8 cellular contexts compared by ENCODE assay signal in genomic region chr2:70919672-70920366, GRCh38. TPM values are rescaled to one million over a fixed set of nuclear protein-coding genes. Genes with fewer than 3 reads are reported as not detected.
DNase-seq lines count a peak whose midpoint lies in the region; ATAC-seq, FAIRE-seq and TF ChIP-seq lines count a peak whose summit lies in the region.

No MANE protein-coding gene starts in this region.

- no peaks in the 10 kb centered on the region for H3K9me3 Mint-ChIP-seq in T-helper 2 cell treated with Interferon-gamma antibody and Interleukin-4, amounts not matched to agents 5 μg/mL and 100 μg/mL, for 36 hours

- no peak for FAIRE-seq in small intestine (lab: Jason Lieb, UNC)

- no peak overlapping the region for H3K27ac Mint-ChIP-seq in T-helper 2 cell treated with Interferon-gamma antibody and Interleukin-4, amounts not matched to agents 5 μg/mL and 100 μg/mL, for 36 hours

- no peaks in the 10 kb centered on the region for H3K36me3 Mint-ChIP-seq in T-helper 2 cell treated with Interferon-gamma antibody and Interleukin-4, amounts not matched to agents 5 μg/mL and 100 μg/mL, for 36 hours (ENCODE audit: low read depth)

- H3K27ac ChIP-seq in AG04450 (ENCODE audit: low read depth, low read length), result no peak overlapping the region
- H3K27ac ChIP-seq in ascending aorta, result no peak overlapping the region
- no peak overlapping the region for H3K27ac ChIP-seq in right cardiac atrium (ENCODE audit: low read length)
- no peak overlapping the region for H3K27ac ChIP-seq in small intestine (ENCODE audit: low read depth in 1 of 2, low read length in 1 of 2)

- intact Hi-C loops in ascending aorta (cut with DNase I), result no loop called here
- intact Hi-C loops in right cardiac atrium (cut with DNase I), result loop anchor here in 2 of 4 donors (5.0 kb wide), 1 partner anchor 48 kb away; no protein-coding TSS in a partner anchor

- H3K27me3 ChIP-seq in AG04450 (ENCODE audit: control insufficient read depth, insufficient read depth, low read length) (no peaks in the 10 kb centered on the region), ascending aorta (no peaks in the 10 kb centered on the region), right cardiac atrium (ENCODE audit: control insufficient read depth, insufficient read depth) (no peaks in the 10 kb centered on the region), small intestine (ENCODE audit: control insufficient read depth in 2 of 2, insufficient read depth in 2 of 2, low read length in 2 of 2) (peaks cover 0 to 11% of the 10 kb centered on the region in 2 donors)

- no peaks in the 10 kb centered on the region for H3K9me3 ChIP-seq in AG04450 (ENCODE audit: control insufficient read depth, insufficient read depth, low read length)
- H3K9me3 ChIP-seq in ascending aorta, result no peaks in the 10 kb centered on the region
- H3K9me3 ChIP-seq in right cardiac atrium (ENCODE audit: control insufficient read depth, low read length), result no peaks in the 10 kb centered on the region
- no peaks in the 10 kb centered on the region for H3K9me3 ChIP-seq in small intestine (ENCODE audit: control insufficient read depth, low read depth)

- H3K4me1 ChIP-seq in ascending aorta (no peaks in the 10 kb centered on the region), right cardiac atrium (ENCODE audit: control insufficient read depth, insufficient read depth, low read length) (no peaks in the 10 kb centered on the region), small intestine (ENCODE audit: control insufficient read depth in 2 of 2, insufficient read depth in 1 of 2, low read depth in 1 of 2, low read length in 1 of 2) (no peaks in the 10 kb centered on the region)

- H3K36me3 ChIP-seq in ascending aorta, result no peaks in the 10 kb centered on the region
- H3K36me3 ChIP-seq in small intestine (ENCODE audit: control insufficient read depth in 2 of 2, insufficient read depth in 2 of 2, low read length in 2 of 2), result no peaks in the 10 kb centered on the region

- CTCF ChIA-PET in AG04450 (lab: Charles Lee), result interaction anchor here (0.6 to 3.4 kb wide), 30 partner anchors 9 to 618 kb away, joined by 3 to 98 read pairs (median 5); partner anchors contain the start of genes ATP6V1B1 and FAM136A

- 34% methylated on average over 16 of the region's 16 CpGs for WGBS in right cardiac atrium
- WGBS in small intestine, 3 donors, result 25 to 29% (median 27%) methylated on average over 16 of the region's 16 CpGs

- POLR2A ChIA-PET in AG04450 (lab: Yijun Ruan, JAX), result no interaction called here

- H3K4me1 Mint-ChIP-seq in T-helper 2 cell treated with Interferon-gamma antibody and Interleukin-4, amounts not matched to agents 5 μg/mL and 100 μg/mL, for 36 hours (ENCODE audit: low read depth), result no peaks in the 10 kb centered on the region

- peak; percentile 72 for ATAC-seq in GM18511 (IDR thresholded peaks at IDR 0.05; ENCODE audit: unreplicated experiment)
- peak; percentile 81 to 83 for ATAC-seq in right cardiac atrium
- ATAC-seq in GM19324 (IDR thresholded peaks at IDR 0.05; ENCODE audit: low FRiP score, unreplicated experiment), result no peak

- H3K4me3 ChIP-seq in AG04450 (ENCODE audit: low read depth, low read length) (no peak overlapping the region), ascending aorta (no peak overlapping the region), right cardiac atrium (ENCODE audit: low read length) (no peak overlapping the region), small intestine (ENCODE audit: low read depth in 1 of 2, low read length in 2 of 2) (no peak overlapping the region)

- no peak overlapping the region for H3K4me3 Mint-ChIP-seq in T-helper 2 cell treated with Interferon-gamma antibody and Interleukin-4, amounts not matched to agents 5 μg/mL and 100 μg/mL, for 36 hours

- TF ChIP-seq CTCF in AG04450 (IDR thresholded peaks at IDR 0.05; ENCODE audit: low read depth, low read length) (peak; percentile 91), ascending aorta (IDR thresholded peaks at IDR 0.05) (peak; percentile 40 to 60 (median 57))

- DNase-seq in AG04450 (ENCODE audit: low read depth, low spot score) (peak; percentile 44), NAMALWA (ENCODE audit: low spot score) (peak; percentile 80), ascending aorta (ENCODE audit: low spot score in 2 of 2) (no peak), right cardiac atrium (peak; percentile 70 to 91 (median 89)), small intestine (peak; percentile 76)
- DNase-seq in T-helper 2 cell treated with Interferon-gamma antibody and Interleukin-4, amounts not matched to agents 5 μg/mL and 100 μg/mL, for 36 hours (ENCODE audit: low spot score), result peak; percentile 49

- peaks cover 20% of the 10 kb centered on the region for H3K27me3 Mint-ChIP-seq in T-helper 2 cell treated with Interferon-gamma antibody and Interleukin-4, amounts not matched to agents 5 μg/mL and 100 μg/mL, for 36 hours (ENCODE audit: low read depth)

RNA-seq across cellular contexts. Expression of gene ATP6V1B1, which starts 15.9 kb away (rescaled TPM):
- 0.57 and 0.82 TPM in 2 replicates for polyA plus RNA-seq in AG04450 (2011; rRNA removed)
- polyA minus RNA-seq in AG04450 (2011; rRNA and poly(A)+ RNA removed), result 1.0 and 1.7 TPM in 2 replicates
- total RNA-seq in ascending aorta, result not detected
- under 1 TPM in 2 of 4 donors, not detected in 2; 0.26 to 0.84 TPM for total RNA-seq in right cardiac atrium
- 0.93 TPM for polyA plus RNA-seq in right cardiac atrium
- under 1 TPM in 1 of 3 donors, not detected in 2; 0.21 TPM for polyA plus RNA-seq in small intestine

RNA-seq across cellular contexts. Expression of gene VAX2, which starts 19.4 kb away (rescaled TPM):
- 0.83 and 1.3 TPM in 2 replicates for polyA plus RNA-seq in AG04450 (2011; rRNA removed)
- 0.56 and 0.64 TPM in 2 replicates for polyA minus RNA-seq in AG04450 (2011; rRNA and poly(A)+ RNA removed)
- total RNA-seq in ascending aorta, result 1.7 TPM
- 1 to 10 TPM in 1 of 4 donors, under 1 TPM in 2, not detected in 1; 0.37 to 1.0 (median 0.65) TPM for total RNA-seq in right cardiac atrium
- 1.2 TPM for polyA plus RNA-seq in right cardiac atrium
- polyA plus RNA-seq in small intestine, result 1 to 10 TPM in 2 of 3 donors, under 1 TPM in 1; 0.39 to 1.1 (median 1.1) TPM

RNA-seq across cellular contexts. Expression of gene ANKRD53, which starts 58.6 kb away (rescaled TPM):
- polyA plus RNA-seq in AG04450 (2011; rRNA removed), result 0.72 and 1.1 TPM in 2 replicates
- 2.1 and 3.6 TPM in 2 replicates for polyA minus RNA-seq in AG04450 (2011; rRNA and poly(A)+ RNA removed)
- 1.4 TPM for total RNA-seq in ascending aorta
- total RNA-seq in right cardiac atrium, result 1 to 10 TPM in 3 of 4 donors, under 1 TPM in 1; 0.71 to 3.1 (median 1.1) TPM
- polyA plus RNA-seq in right cardiac atrium, result 1.3 TPM
- 1 to 10 TPM; 2.1 to 2.4 (median 2.2) TPM for polyA plus RNA-seq in small intestine

Comparison
In these comparisons a context has a peak if more than half of its experiments do, and no peak if none do; other contexts are left out.
1. DNase-seq: peak in AG04450 (single experiment), NAMALWA (single experiment), T-helper 2 cell treated with Interferon-gamma antibody and Interleukin-4, amounts not matched to agents 5 μg/mL and 100 μg/mL, for 36 hours (single experiment), right cardiac atrium (3 of 3) and small intestine (single experiment); none in ascending aorta (0 of 2).